23 cellular contexts compared by ENCODE assay signal in genomic region chr17:46944931-46945330, GRCh38. TPM values are rescaled to one million over a fixed set of nuclear protein-coding genes. Genes with fewer than 3 reads are reported as not detected.
DNase-seq lines count a peak whose midpoint lies in the region; ATAC-seq, FAIRE-seq and TF ChIP-seq lines count a peak whose summit lies in the region.
"Had no signal": no experiment of that assay in that cellular context is flagged by ENCODE, and none has a peak within 500 bp of the region (broad histone marks: within the 10 kb centered on the region; RNA-seq: fewer than 3 reads in every experiment).

No MANE protein-coding gene starts in this region.

- H3K4me3 ChIP-seq in IMR-90 (ENCODE audit: insufficient read depth, low read depth, low read length) (no peak overlapping the region), K562 (no peak overlapping the region), GM23338 (no peak overlapping the region)
- H3K4me3 ChIP-seq: esophagus squamous epithelium, gastroesophageal sphincter, tibial artery had no signal

- no peak for FAIRE-seq in K562 (lab: Jason Lieb, UNC)

- peak; percentile 48 for DNase-seq in Calu3
- DNase-seq in IMR-90, result no peak
- DNase-seq in K562 (ENCODE audit: extremely low read depth in 1 of 4, low spot score in 3 of 4), result no peak
- no peak for DNase-seq in natural killer cell
- no peak for DNase-seq in GM23338 (ENCODE audit: low spot score)
- DNase-seq in RPMI8226, result no peak
- DNase-seq in activated naive CD4-positive, alpha-beta T cell treated with Interleukin-2 at 50 U/mL for 16 hours, result no peak
- DNase-seq: activated CD4-positive, alpha-beta memory T cell treated with anti-CD3 and anti-CD28 coated beads, Interleukin-2, amount 10 ng/mL, durations not matched to agents 7 days and 5 days; CD4-positive, alpha-beta T cell; DND-41; esophagus squamous epithelium; naive thymus-derived CD8-positive, alpha-beta T cell; NCI-H1436 treated with DMSO at 0.1 percent for 48 hours; NCI-H226; NK-92 treated with Interleukin-12 subunit alpha and Interleukin-12 subunit beta, amount 100 ng/mL, for 24 hours; stimulated activated CD4-positive, alpha-beta T cell treated with anti-CD3 and anti-CD28 coated beads, Interleukin-1b, Interleukin-23, amount 100 ng/mL, for 48 hours; stimulated activated naive CD4-positive, alpha-beta T cell treated with Interleukin-2 at 50 U/mL for 16 hours; tibial artery had no signal

- intact Hi-C loops in Calu3 (cut with micrococcal nuclease; ENCODE audit: unreplicated experiment) (no loop called here), IMR-90 (cut with micrococcal nuclease) (loop anchor here (5.0 kb wide), 1 partner anchor 177 kb away; no protein-coding TSS in a partner anchor), K562 (cut with micrococcal nuclease) (loop anchor here (5.0 kb wide), 2 partner anchors 43 to 372 kb away; no protein-coding TSS in a partner anchor), natural killer cell (cut with micrococcal nuclease) (loop anchor here (10.0 kb wide), 1 partner anchor 670 kb away; no protein-coding TSS in a partner anchor)

- H3K36me3 Mint-ChIP-seq in Calu3 (ENCODE audit: insufficient read depth, unreplicated experiment) (peaks cover 46% of the 10 kb centered on the region), natural killer cell (no peaks in the 10 kb centered on the region), GM23338 (ENCODE audit: low read depth) (peaks cover 2% of the 10 kb centered on the region; the same call in 2 of the 3 replicates)

- BruUV-seq in Calu3 (replicated peaks; lab: Mats Ljungman, UMichigan) (no TSS peak), IMR-90 (replicated peaks; lab: Mats Ljungman, UMichigan) (no TSS peak), K562 (replicated peaks; lab: Mats Ljungman, UMichigan) (no TSS peak)

- H3K9ac ChIP-seq in IMR-90 (ENCODE audit: low read depth, low read length), result no peak overlapping the region
- H3K9ac ChIP-seq in K562 (ENCODE audit: insufficient read depth in 1 of 2, low read depth in 2 of 2, low read length in 2 of 2), result no peak overlapping the region

- no peak for ATAC-seq in IMR-90 (ENCODE audit: low read depth)
- no peak for ATAC-seq in K562
- peak in 1 of 3 donors; percentile 23 for ATAC-seq in natural killer cell
- no peak for ATAC-seq in HG03045 (IDR thresholded peaks at IDR 0.05; ENCODE audit: unreplicated experiment)
- no peak for ATAC-seq in GM23338
- ATAC-seq: gastroesophageal sphincter had no signal

- H3K9me2 ChIP-seq in GM23338 (ENCODE audit: insufficient read depth), result no peaks in the 10 kb centered on the region

- H3K27me3 Mint-ChIP-seq in Calu3 (ENCODE audit: unreplicated experiment) (no peaks in the 10 kb centered on the region), natural killer cell (ENCODE audit: low read depth in 2 of 2) (no peaks in the 10 kb centered on the region), GM23338 (ENCODE audit: insufficient read depth, low read depth, poor library complexity) (peaks cover 20% of the 10 kb centered on the region)
- H3K27me3 Mint-ChIP-seq: activated CD4-positive, alpha-beta memory T cell treated with anti-CD3 and anti-CD28 coated beads, Interleukin-2, amount 10 ng/mL, durations not matched to agents 7 days and 5 days; CD4-positive, alpha-beta T cell; memory B cell; naive thymus-derived CD8-positive, alpha-beta T cell had no signal

- H3F3A ChIP-seq in GM23338 (replicated peaks; ENCODE audit: low read depth), result peaks cover 6% of the 10 kb centered on the region; the same call in 1 of the 2 replicates

- H4K20me1 ChIP-seq in IMR-90 (ENCODE audit: insufficient read depth, low read length), result peaks cover 29% of the 10 kb centered on the region
- H4K20me1 ChIP-seq in K562 (replicated peaks; ENCODE audit: control insufficient read depth, insufficient read depth, low read length), result peaks cover 36% of the 10 kb centered on the region
- 0 out of 2 replicates have a peak, but pooled peaks cover 3% of the 10 kb centered on the region for H4K20me1 ChIP-seq in GM23338 (replicated peaks; ENCODE audit: insufficient read depth)

- no peak overlapping the region for H2BK120ac ChIP-seq in IMR-90 (ENCODE audit: low read depth, low read length)

- 80% methylated on average over 7 of the region's 10 CpGs; no CpG with 5 or more reads in 1 of the 2 experiments for WGBS in IMR-90 (ENCODE audit: extremely low coverage in 2 of 2, insufficient read length in 1 of 2), 2 experiments
- WGBS in K562 (ENCODE audit: insufficient coverage, low coverage, missing lambda C conversion rate), result 23% methylated on average over 9 of the region's 10 CpGs

- no peak overlapping the region for H3K27ac ChIP-seq in IMR-90 (ENCODE audit: insufficient read depth, low read length)
- H3K27ac ChIP-seq in K562 (ENCODE audit: extremely low read depth, low read depth, low read length), result no peak overlapping the region
- no peak overlapping the region for H3K27ac ChIP-seq in GM23338 (ENCODE audit: low read depth)
- H3K27ac ChIP-seq: gastroesophageal sphincter, tibial artery had no signal

- H2BK5ac ChIP-seq in IMR-90 (ENCODE audit: low read depth, low read length, poor library complexity, severe bottlenecking), result no peak overlapping the region

- H3K4ac ChIP-seq in IMR-90 (ENCODE audit: low read depth, low read length), result no peak overlapping the region

- no peak overlapping the region for H3K56ac ChIP-seq in IMR-90 (ENCODE audit: extremely low read depth, insufficient read depth, low read length)

- H4K91ac ChIP-seq in IMR-90 (ENCODE audit: insufficient read depth, low read depth, low read length), result no peak overlapping the region

- no peaks in the 10 kb centered on the region for H3K79me2 ChIP-seq in K562 (ENCODE audit: control insufficient read depth, insufficient read depth, low read length)
- no peaks in the 10 kb centered on the region for H3K79me2 ChIP-seq in GM23338 (replicated peaks; ENCODE audit: insufficient read depth)

- H3K4me3 Mint-ChIP-seq in Calu3 (ENCODE audit: low read depth, unreplicated experiment), result peak overlapping the region; percentile 7
- H3K4me3 Mint-ChIP-seq in natural killer cell, result peak overlapping the region; percentile 30
- H3K4me3 Mint-ChIP-seq in GM23338, result no peak overlapping the region
- H3K4me3 Mint-ChIP-seq: activated CD4-positive, alpha-beta memory T cell treated with anti-CD3 and anti-CD28 coated beads, Interleukin-2, amount 10 ng/mL, durations not matched to agents 7 days and 5 days; CD4-positive, alpha-beta T cell; memory B cell had no signal

- H3K36me3 ChIP-seq in IMR-90 (ENCODE audit: control insufficient read depth, insufficient read depth, low read length), result peaks cover 7% of the 10 kb centered on the region; the same call in 1 of the 2 replicates
- peaks cover 12% of the 10 kb centered on the region for H3K36me3 ChIP-seq in K562 (ENCODE audit: control insufficient read depth, insufficient read depth, low read length)
- no peaks in the 10 kb centered on the region for H3K36me3 ChIP-seq in GM23338 (ENCODE audit: insufficient read depth)

- H3K9me1 ChIP-seq in IMR-90 (ENCODE audit: insufficient read depth, low read length), result peaks cover 3% of the 10 kb centered on the region; the same call in 1 of the 2 replicates
- no peaks in the 10 kb centered on the region for H3K9me1 ChIP-seq in K562 (ENCODE audit: control insufficient read depth, insufficient read depth, low read length)

- dilution Hi-C loops in IMR-90 (cut with HindIII; ENCODE audit: low sequenced_read_pairs, unreplicated experiment), result no loop called here

- H3K4me1 Mint-ChIP-seq in Calu3 (ENCODE audit: low read depth, unreplicated experiment) (peaks cover 25% of the 10 kb centered on the region), natural killer cell (peaks cover 22 to 32% of the 10 kb centered on the region in 2 donors), GM23338 (peaks cover 35% of the 10 kb centered on the region)

- no peak overlapping the region for H4K5ac ChIP-seq in IMR-90 (ENCODE audit: low read depth, low read length)

- H2BK15ac ChIP-seq in IMR-90 (ENCODE audit: low read depth, low read length), result no peak overlapping the region

- H2AK5ac ChIP-seq in IMR-90 (ENCODE audit: low read depth, low read length), result no peak overlapping the region

- POLR2A ChIA-PET in IMR-90 (lab: Charles Lee; ENCODE audit: unreplicated experiment) (no interaction called here), K562 (lab: Yijun Ruan, JAX) (interaction anchor here (0.5 to 1.2 kb wide), 6 partner anchors 9 to 355 kb away, joined by 3 to 4 read pairs (median 3); no protein-coding TSS in a partner anchor)

- no peaks in the 10 kb centered on the region for H3K27me3 ChIP-seq in IMR-90 (ENCODE audit: control insufficient read depth, insufficient read depth, low read length)
- peaks cover 3 to 19% of the 10 kb centered on the region in 2 experiments; a peak in 3 of 5 replicates for H3K27me3 ChIP-seq in K562 (ENCODE audit: control insufficient read depth in 2 of 2, insufficient read depth in 2 of 2, low read length in 2 of 2)
- no peaks in the 10 kb centered on the region for H3K27me3 ChIP-seq in GM23338 (ENCODE audit: insufficient read depth)
- H3K27me3 ChIP-seq: dorsolateral prefrontal cortex, esophagus squamous epithelium, gastroesophageal sphincter had no signal

- H3K79me1 ChIP-seq in IMR-90 (ENCODE audit: low read depth in 1 of 2, low read length in 2 of 2), result 0 out of 4 replicates have a peak, but pooled peaks cover 0 to 5% of the 10 kb centered on the region in 2 experiments

- H3K27ac Mint-ChIP-seq in Calu3 (ENCODE audit: unreplicated experiment) (peak overlapping the region; percentile 30), natural killer cell (no peak overlapping the region), GM23338 (no peak overlapping the region; the same call in 1 of the 2 replicates)
- H3K27ac Mint-ChIP-seq: activated CD4-positive, alpha-beta memory T cell treated with anti-CD3 and anti-CD28 coated beads, Interleukin-2, amount 10 ng/mL, durations not matched to agents 7 days and 5 days; CD4-positive, alpha-beta T cell; memory B cell had no signal

- no peak overlapping the region for H3K14ac ChIP-seq in IMR-90 (replicated peaks; ENCODE audit: low read depth, low read length)

- H3K23ac ChIP-seq in IMR-90 (ENCODE audit: low read depth, low read length), result no peak overlapping the region

- H3K4me2 ChIP-seq in IMR-90 (ENCODE audit: low read depth, low read length) (no peak overlapping the region), K562 (ENCODE audit: insufficient read depth, low read length) (no peak overlapping the region), GM23338 (no peak overlapping the region)

- in situ Hi-C loops in IMR-90 (cut with MboI; ENCODE audit: low sequenced_read_pairs), result loop anchor here (5.0 kb wide), 2 partner anchors 57 to 108 kb away; no protein-coding TSS in a partner anchor
- in situ Hi-C loops in K562 (cut with MboI), result no loop called here

- peak overlapping the region; percentile 32 for H2AK9ac ChIP-seq in IMR-90 (replicated peaks; ENCODE audit: low read depth, low read length, poor library complexity)

- TF ChIP-seq EP300 in K562 (IDR thresholded peaks at IDR 0.05; ENCODE audit: low read length), result no peak

- H3K4me1 ChIP-seq in IMR-90 (ENCODE audit: control insufficient read depth, insufficient read depth, low read length), result peaks cover 10% of the 10 kb centered on the region
- peaks cover 11 to 12% of the 10 kb centered on the region in 2 experiments for H3K4me1 ChIP-seq in K562 (replicated peaks in 1 of 2; ENCODE audit: control insufficient read depth in 2 of 2, insufficient read depth in 2 of 2, low read length in 2 of 2)
- peaks cover 27% of the 10 kb centered on the region for H3K4me1 ChIP-seq in GM23338 (ENCODE audit: insufficient read depth)

- H2BK20ac ChIP-seq in IMR-90 (ENCODE audit: low read depth, low read length), result no peak overlapping the region

- H3K18ac ChIP-seq in IMR-90 (ENCODE audit: low read depth, low read length), result no peak overlapping the region

- H3K9me3 ChIP-seq in IMR-90 (ENCODE audit: control insufficient read depth, insufficient read depth, low read length), result no peaks in the 10 kb centered on the region
- no peaks in the 10 kb centered on the region for H3K9me3 ChIP-seq in K562 (replicated peaks; ENCODE audit: control insufficient read depth, insufficient read depth, low read depth, low read length)
- H3K9me3 ChIP-seq: esophagus squamous epithelium, gastroesophageal sphincter, tibial artery had no signal

- H2AFZ ChIP-seq in IMR-90 (replicated peaks; ENCODE audit: low read length, poor library complexity) (no peak overlapping the region), K562 (ENCODE audit: low read depth, low read length) (no peak overlapping the region), GM23338 (no peak overlapping the region)

- H3K9me3 Mint-ChIP-seq in Calu3 (ENCODE audit: low read depth, unreplicated experiment), result no peaks in the 10 kb centered on the region
- H3K9me3 Mint-ChIP-seq in natural killer cell, result no peaks in the 10 kb centered on the region
- no peaks in the 10 kb centered on the region for H3K9me3 Mint-ChIP-seq in GM23338
- H3K9me3 Mint-ChIP-seq: activated CD4-positive, alpha-beta memory T cell treated with anti-CD3 and anti-CD28 coated beads, Interleukin-2, amount 10 ng/mL, durations not matched to agents 7 days and 5 days; CD4-positive, alpha-beta T cell; memory B cell; naive thymus-derived CD8-positive, alpha-beta T cell had no signal

- TF ChIP-seq CTCF in Calu3 (IDR thresholded peaks at IDR 0.05; ENCODE audit: unreplicated experiment) (no peak), IMR-90 (conservative IDR thresholded peaks at IDR 0.05; ENCODE audit: low read depth, low read length) (no peak), K562 (IDR thresholded peaks at IDR 0.05 in 2 of 3, conservative IDR thresholded peaks at IDR 0.05 in 1 of 3; ENCODE audit: insufficient read depth in 2 of 3, low read depth in 1 of 3, low read length in 3 of 3) (no peak), natural killer cell (IDR thresholded peaks at IDR 0.05) (no peak), GM23338 (conservative IDR thresholded peaks at IDR 0.05; ENCODE audit: low read depth in 2 of 2) (no peak)

- CTCF ChIA-PET in Calu3 (lab: Charles Lee), result no interaction called here
- CTCF ChIA-PET in IMR-90 (lab: Yijun Ruan, JAX), result no interaction called here
- CTCF ChIA-PET in K562 (lab: Yijun Ruan, JAX; ENCODE audit: low intra/inter-chr PET ratio), result interaction anchor here (0.6 kb wide), 1 partner anchor 1003 kb away, joined by 5 read pairs; no protein-coding TSS in a partner anchor

- H4K8ac ChIP-seq in IMR-90 (ENCODE audit: low read depth in 2 of 2, low read length in 2 of 2), result no peak overlapping the region

- TF ChIP-seq POLR2A in IMR-90 (IDR thresholded peaks at IDR 0.05; ENCODE audit: low read depth, low read length) (no peak), K562 (conservative IDR thresholded peaks at IDR 0.05) (peak; percentile 23; the same call in 1 of the 2 replicates)

- TF ChIP-seq RAD21 in IMR-90 (IDR thresholded peaks at IDR 0.05; ENCODE audit: low read length) (no peak), K562 (CRISPR knock-in tag; conservative IDR thresholded peaks at IDR 0.05 in 1 of 2, IDR thresholded peaks at IDR 0.05 in 1 of 2) (no peak)

RNA-seq across cellular contexts. Expression of gene GOSR2, which starts 22.0 kb away (rescaled TPM):
- total RNA-seq in Calu3 (2022), result 90.7 and 91.2 TPM in 2 replicates
- 65.8 and 75.6 TPM in 2 replicates for total RNA-seq in IMR-90 (2012; rRNA removed)
- 59.5 and 63.4 TPM in 2 replicates for polyA plus RNA-seq in IMR-90 (2012; rRNA removed)
- polyA plus RNA-seq in IMR-90 (2012; cell fraction: cytosol; rRNA removed), result 33.4 and 53.7 TPM in 2 replicates
- 37.6 and 83.5 TPM in 2 replicates for polyA plus RNA-seq in IMR-90 (2012; cell fraction: nucleus; rRNA removed; ENCODE audit: low replicate concordance)
- total RNA-seq in K562 (2011; cell fraction: chromatin; rRNA removed; ENCODE audit: low replicate concordance), result 156 and 170 TPM in 2 replicates
- total RNA-seq in K562 (2011; cell fraction: nucleolus; rRNA removed), result 93.8 and 102 TPM in 2 replicates
- total RNA-seq in K562 (2011; cell fraction: nucleoplasm; rRNA removed), result 157 and 232 TPM in 2 replicates
- total RNA-seq in K562 (2014; rRNA removed), result 32.7 and 38.5 TPM in 2 replicates
- 41.0 and 41.1 TPM in 2 replicates for total RNA-seq in K562 (2014; rRNA removed; fragmentation: Illumina TruSeq; extraction: Trizol)
- 32.7 and 34.6 TPM in 2 replicates for total RNA-seq in K562 (2015; rRNA removed; fragmentation: Illumina TruSeq; extraction: Trizol)
- 48.6 and 54.3 TPM in 2 replicates for total RNA-seq in K562 (2021)
- polyA plus RNA-seq in K562 (2011; rRNA removed), result 95.3 and 96.3 TPM in 2 replicates
- 56.4 and 69.6 TPM in 2 replicates for polyA plus RNA-seq in K562 (2011; cell fraction: cytosol; rRNA removed)
- 83.6 and 116 TPM in 2 replicates for polyA plus RNA-seq in K562 (2011; cell fraction: nucleus; rRNA removed)
- polyA plus RNA-seq in K562 (2012), result 35.3 and 36.2 TPM in 2 replicates
- polyA plus RNA-seq in K562 (2014; fragmentation: Illumina TruSeq; extraction: Trizol), result 41.0 and 43.9 TPM in 2 replicates
- 10 to 100 TPM; 75.4 to 84.1 TPM for polyA plus RNA-seq in K562 (2014; fragmentation: Nextera tagmentation; extraction: Ambion mirVana)
- 45.2 and 48.9 TPM in 2 replicates for polyA plus RNA-seq in K562 (2014; rRNA removed)
- polyA minus RNA-seq in K562 (2011; rRNA and poly(A)+ RNA removed), result 87.7 and 94.0 TPM in 2 replicates
- 21.9 and 32.0 TPM in 2 replicates for polyA minus RNA-seq in K562 (2011; cell fraction: cytosol; rRNA and poly(A)+ RNA removed)
- polyA minus RNA-seq in K562 (2011; cell fraction: nucleus; rRNA and poly(A)+ RNA removed), result 59.9 and 98.9 TPM in 2 replicates
- 10 to 100 TPM; 55.7 to 66.7 (median 59.1) TPM for total RNA-seq in natural killer cell
- total RNA-seq in GM23338 (2014; rRNA removed; shearing (Covaris generic)), result 32.2 and 36.2 TPM in 2 replicates
- polyA plus RNA-seq in GM23338 (2016; fragmentation: Nextera tagmentation; extraction: Ambion mirVana), result 26.1 and 33.2 TPM in 2 replicates

RNA-seq across cellular contexts. Expression of gene RPRML, which starts 34.1 kb away (rescaled TPM):
- not detected in 2 replicates for total RNA-seq in Calu3 (2022)
- total RNA-seq in IMR-90 (2012; rRNA removed), result not detected in 2 replicates
- not detected in 2 replicates for polyA plus RNA-seq in IMR-90 (2012; rRNA removed)
- polyA plus RNA-seq in IMR-90 (2012; cell fraction: cytosol; rRNA removed), result not detected in 2 replicates
- polyA plus RNA-seq in IMR-90 (2012; cell fraction: nucleus; rRNA removed; ENCODE audit: low replicate concordance), result not detected in 2 replicates
- total RNA-seq in K562 (2011; cell fraction: chromatin; rRNA removed; ENCODE audit: low replicate concordance), result not detected in 2 replicates
- not detected in 2 replicates for total RNA-seq in K562 (2011; cell fraction: nucleolus; rRNA removed)
- total RNA-seq in K562 (2011; cell fraction: nucleoplasm; rRNA removed), result not detected in 2 replicates
- total RNA-seq in K562 (2014; rRNA removed), result not detected in 2 replicates
- total RNA-seq in K562 (2014; rRNA removed; fragmentation: Illumina TruSeq; extraction: Trizol), result not detected in 2 replicates
- total RNA-seq in K562 (2015; rRNA removed; fragmentation: Illumina TruSeq; extraction: Trizol), result not detected in 2 replicates
- total RNA-seq in K562 (2021), result 0.16 TPM in 1 of 2 replicates, not detected in the other
- not detected in 2 replicates for polyA plus RNA-seq in K562 (2011; rRNA removed)
- 0.06 TPM in 1 of 2 replicates, not detected in the other for polyA plus RNA-seq in K562 (2011; cell fraction: cytosol; rRNA removed)
- not detected in 2 replicates for polyA plus RNA-seq in K562 (2011; cell fraction: nucleus; rRNA removed)
- polyA plus RNA-seq in K562 (2012), result not detected in 2 replicates
- polyA plus RNA-seq in K562 (2014; fragmentation: Illumina TruSeq; extraction: Trizol), result not detected in 2 replicates
- not detected for polyA plus RNA-seq in K562 (2014; fragmentation: Nextera tagmentation; extraction: Ambion mirVana)
- 0.20 TPM in 1 of 2 replicates, not detected in the other for polyA plus RNA-seq in K562 (2014; rRNA removed)
- polyA minus RNA-seq in K562 (2011; rRNA and poly(A)+ RNA removed), result not detected in 2 replicates
- polyA minus RNA-seq in K562 (2011; cell fraction: cytosol; rRNA and poly(A)+ RNA removed), result not detected in 2 replicates
- polyA minus RNA-seq in K562 (2011; cell fraction: nucleus; rRNA and poly(A)+ RNA removed), result not detected in 2 replicates
- not detected for total RNA-seq in natural killer cell
- 8.4 and 16.4 TPM in 2 replicates for total RNA-seq in GM23338 (2014; rRNA removed; shearing (Covaris generic))
- polyA plus RNA-seq in GM23338 (2016; fragmentation: Nextera tagmentation; extraction: Ambion mirVana), result 2.1 and 3.4 TPM in 2 replicates
- total RNA-seq: activated CD4-positive, alpha-beta memory T cell treated with anti-CD3 and anti-CD28 coated beads, Interleukin-2, amount 10 ng/mL, durations not matched to agents 7 days and 5 days; CD4-positive, alpha-beta T cell; MCF 10A; naive thymus-derived CD8-positive, alpha-beta T cell had no signal
- polyA plus RNA-seq: naive thymus-derived CD8-positive, alpha-beta T cell had no signal
